Comparison of ENCODE assay signal across 23 cellular contexts in genomic region chr1:236992449-236992848, GRCh38. TPM values are rescaled to one million over a fixed set of nuclear protein-coding genes. Genes with fewer than 3 reads are reported as not detected.
"Had no signal": no experiment of that assay in that cellular context is flagged by ENCODE, and none has a peak within 500 bp of the region (broad histone marks: within the 10 kb centered on the region; RNA-seq: fewer than 3 reads in every experiment).

No MANE protein-coding gene starts in this region.

- ATAC-seq: Panc1 had no signal

- H3K36me3 ChIP-seq: MG63 had no signal

- DNase-seq: Karpas-422, KG1, MG63, NCI-H1092, NCI-H1105 treated with DMSO at 0.1 percent for 48 hours, NCI-H1417 treated with DMSO at 0.1 percent for 48 hours, NCI-H146, NCI-H1694 treated with DMSO at 0.1 percent for 48 hours, NCI-H1930, NCI-H2081, NCI-H2107, NCI-H2227 treated with DMSO at 0.1 percent for 48 hours, NCI-H524, NCI-H526 treated with DMSO at 0.1 percent for 48 hours, NCI-H748 treated with DMSO at 0.1 percent for 48 hours, SHP77, SK-N-SH, SW 1271 had no signal

- H3K9me2 ChIP-seq: SK-N-SH had no signal

- H3K27ac ChIP-seq: HL-60, RWPE1 had no signal

- H3K4me3 ChIP-seq: MG63 had no signal

- H3K27me3 ChIP-seq: MG63 had no signal

- H3K4me2 ChIP-seq: SK-N-SH had no signal

RNA-seq across cellular contexts. Expression of gene MT1HL1, which starts 11.8 kb away (rescaled TPM):
- total RNA-seq: NCI-H460, SK-MEL-5 had no signal
- polyA plus RNA-seq: SK-N-SH had no signal
